In the genomic region with DNA sequence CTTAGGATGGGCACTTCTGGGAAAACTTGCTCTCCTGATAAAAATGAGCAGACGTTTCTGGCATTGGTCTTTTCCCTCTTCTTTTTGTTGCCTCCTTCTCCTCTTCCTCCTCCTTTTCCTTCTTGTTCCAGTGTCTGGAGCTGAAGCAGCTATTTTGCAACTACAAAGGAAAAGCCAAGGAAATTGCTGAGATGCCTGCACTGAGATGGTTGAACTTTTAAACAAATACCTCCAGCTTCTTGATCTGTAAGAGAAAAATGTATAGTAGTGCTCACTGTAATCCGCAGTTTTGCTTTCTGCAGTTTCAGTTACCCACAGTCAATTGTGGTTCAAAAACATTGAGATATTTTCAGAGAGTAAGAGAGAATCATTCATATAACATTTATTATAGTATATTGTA, we compare ENCODE assay signal across 25 cellular contexts. TPM values are rescaled to one million over a fixed set of nuclear protein-coding genes. Genes with fewer than 3 reads are reported as not detected.
A peak's percentile ranks its signal among the peaks of the same experiment; 100 is the strongest.
DNase-seq lines count a peak whose midpoint lies in the region; ATAC-seq, FAIRE-seq and TF ChIP-seq lines count a peak whose summit lies in the region.
"Had no signal": no experiment of that assay in that cellular context is flagged by ENCODE, and none has a peak within 500 bp of the region (broad histone marks: within the 10 kb centered on the region; RNA-seq: fewer than 3 reads in every experiment).

No MANE protein-coding gene starts in this region.

- 0 out of 2 replicates have a peak overlapping the region, but pooled peaks have one; percentile 0 for H2AFZ ChIP-seq in K562 (ENCODE audit: low read depth, low read length)
- no peak overlapping the region for H2AFZ ChIP-seq in trophoblast cell (ENCODE audit: insufficient read depth, low read length, poor library complexity)

- no peak overlapping the region for H3K18ac ChIP-seq in trophoblast cell (ENCODE audit: low read length)

- H3K4me3 Mint-ChIP-seq in Caco-2 (ENCODE audit: unreplicated experiment), result no peak overlapping the region
- H3K4me3 Mint-ChIP-seq in activated naive CD4-positive, alpha-beta T cell treated with anti-CD3 and anti-CD28 coated beads for 36 hours, result no peak overlapping the region
- H3K4me3 Mint-ChIP-seq: CD8-positive, alpha-beta T cell; GM23338 had no signal

- H3K79me2 ChIP-seq in K562 (ENCODE audit: control insufficient read depth, insufficient read depth, low read length) (no peaks in the 10 kb centered on the region), trophoblast cell (ENCODE audit: control insufficient read depth, insufficient read depth, low read length, poor library complexity) (no peaks in the 10 kb centered on the region)

- ATAC-seq in K562 (no peak), GM18517 (IDR thresholded peaks at IDR 0.05; ENCODE audit: unreplicated experiment) (no peak), GM19023 (IDR thresholded peaks at IDR 0.05; ENCODE audit: unreplicated experiment) (no peak)
- ATAC-seq: CD8-positive, alpha-beta T cell; GM23338; Right ventricle myocardium inferior had no signal

- no peak for FAIRE-seq in K562 (lab: Jason Lieb, UNC)
- FAIRE-seq: G401.6, GM12892, GM19239, HTR-8/SVneo had no signal

- no peak overlapping the region for H3K4me2 ChIP-seq in K562 (ENCODE audit: insufficient read depth, low read length)
- H3K4me2 ChIP-seq in trophoblast cell (ENCODE audit: low read length), result no peak overlapping the region
- H3K4me2 ChIP-seq: BLaER1 treated with 17β-estradiol and CSF1 and Interleukin-3, amounts not matched to agents 10 nM and 100 nM; GM23338 had no signal

- H3K4me1 Mint-ChIP-seq in Caco-2 (ENCODE audit: low read depth, unreplicated experiment), result peaks cover 16% of the 10 kb centered on the region
- H3K4me1 Mint-ChIP-seq in activated naive CD4-positive, alpha-beta T cell treated with anti-CD3 and anti-CD28 coated beads for 36 hours (ENCODE audit: low read depth), result no peaks in the 10 kb centered on the region

- H3K27me3 ChIP-seq in Caco-2 (replicated peaks; ENCODE audit: control insufficient read depth, insufficient read depth, low read length) (no peaks in the 10 kb centered on the region), K562 (ENCODE audit: control insufficient read depth in 2 of 2, insufficient read depth in 2 of 2, low read length in 2 of 2) (0 out of 5 replicates have a peak, but pooled peaks cover 0 to 3% of the 10 kb centered on the region in 2 experiments), trophoblast cell (ENCODE audit: insufficient read depth, low read length) (no peaks in the 10 kb centered on the region)
- H3K27me3 ChIP-seq: BLaER1 treated with 17β-estradiol and CSF1 and Interleukin-3, amounts not matched to agents 10 nM and 100 nM; SJSA1 had no signal

- POLR2A ChIA-PET in Caco-2 (lab: Charles Lee), result no interaction called here
- POLR2A ChIA-PET in K562 (lab: Yijun Ruan, JAX), result interaction anchor here (1.0 to 1.3 kb wide), 2 partner anchors 9 to 18 kb away, joined by 3 read pairs; no protein-coding TSS in a partner anchor

- no peak overlapping the region for H2BK12ac ChIP-seq in trophoblast cell (ENCODE audit: low read length)

- WGBS in K562 (ENCODE audit: insufficient coverage, low coverage, missing lambda C conversion rate), result 35% methylated on average over 2 of the region's 2 CpGs
- WGBS in trophoblast cell (ENCODE audit: extremely low coverage, insufficient coverage, insufficient read length), result no CpG with 5 or more reads among the region's 2 CpGs

- H4K91ac ChIP-seq in trophoblast cell (ENCODE audit: low read depth, low read length), result no peak overlapping the region

- DNase-seq in Caco-2 (no peak), K562 (ENCODE audit: extremely low read depth in 1 of 4, low spot score in 3 of 4) (no peak), iris pigment epithelial cell (ENCODE audit: low read depth) (peak; percentile 40), trophoblast cell (peak; percentile 22 to 76)
- DNase-seq in activated naive CD4-positive, alpha-beta T cell treated with anti-CD3 and anti-CD28 coated beads for 36 hours, result no peak
- DNase-seq: Calu3; CD8-positive, alpha-beta T cell; DMS153; NCI-H1105 treated with DMSO at 0.1 percent for 48 hours; NCI-H1694; NCI-H2081; NCI-H2171 treated with DMSO at 0.1 percent for 48 hours; NCI-H524 treated with DMSO at 0.1 percent for 48 hours; OCI-M1 had no signal

- no peak overlapping the region for H2BK5ac ChIP-seq in trophoblast cell (ENCODE audit: low read depth, low read length, poor library complexity)

- no peak overlapping the region for H2AK5ac ChIP-seq in trophoblast cell (ENCODE audit: low read length)

- CTCF ChIA-PET in Caco-2 (lab: Charles Lee) (no interaction called here), K562 (lab: Yijun Ruan, JAX; ENCODE audit: low intra/inter-chr PET ratio) (no interaction called here)
- CTCF ChIA-PET in activated naive CD4-positive, alpha-beta T cell treated with anti-CD3 and anti-CD28 coated beads for 36 hours (lab: Charles Lee), result no interaction called here

- H3K9me3 ChIP-seq in Caco-2 (no peaks in the 10 kb centered on the region), K562 (replicated peaks; ENCODE audit: control insufficient read depth, insufficient read depth, low read depth, low read length) (no peaks in the 10 kb centered on the region), trophoblast cell (ENCODE audit: insufficient read depth, low read depth, low read length) (no peaks in the 10 kb centered on the region)
- H3K9me3 ChIP-seq: BLaER1 treated with 17β-estradiol and CSF1 and Interleukin-3, amounts not matched to agents 10 nM and 100 nM; HAP-1; SJSA1 had no signal

- H3K36me3 ChIP-seq in Caco-2 (ENCODE audit: control insufficient read depth, insufficient read depth, low read length) (no peaks in the 10 kb centered on the region), K562 (ENCODE audit: control insufficient read depth, insufficient read depth, low read length) (no peaks in the 10 kb centered on the region), trophoblast cell (ENCODE audit: control insufficient read depth in 1 of 2, insufficient read depth in 2 of 2, low read length in 2 of 2) (no peaks in the 10 kb centered on the region)
- H3K36me3 ChIP-seq: BLaER1 treated with 17β-estradiol and CSF1 and Interleukin-3, amounts not matched to agents 10 nM and 100 nM; HAP-1; SJSA1 had no signal

- no peak overlapping the region for H3K4me3 ChIP-seq in Caco-2 (ENCODE audit: low read depth, low read length)
- H3K4me3 ChIP-seq in K562, result no peak overlapping the region
- H3K4me3 ChIP-seq in trophoblast cell (ENCODE audit: low read depth, low read length), result no peak overlapping the region
- H3K4me3 ChIP-seq: BLaER1 treated with 17β-estradiol and CSF1 and Interleukin-3, amounts not matched to agents 10 nM and 100 nM; GM23338; HAP-1; SJSA1 had no signal

- TF ChIP-seq RAD21 in K562 (CRISPR knock-in tag; conservative IDR thresholded peaks at IDR 0.05 in 1 of 2, IDR thresholded peaks at IDR 0.05 in 1 of 2), result no peak

- H3K27me3 Mint-ChIP-seq in Caco-2 (ENCODE audit: insufficient read depth, unreplicated experiment), result no peaks in the 10 kb centered on the region
- H3K27me3 Mint-ChIP-seq in activated naive CD4-positive, alpha-beta T cell treated with anti-CD3 and anti-CD28 coated beads for 36 hours (ENCODE audit: low read depth), result peaks cover 4% of the 10 kb centered on the region

- H3K36me3 Mint-ChIP-seq in Caco-2 (ENCODE audit: insufficient read depth, unreplicated experiment), result no peaks in the 10 kb centered on the region
- no peaks in the 10 kb centered on the region for H3K36me3 Mint-ChIP-seq in activated naive CD4-positive, alpha-beta T cell treated with anti-CD3 and anti-CD28 coated beads for 36 hours (ENCODE audit: low read depth)
- H3K36me3 Mint-ChIP-seq: CD8-positive, alpha-beta T cell had no signal

- no peak for TF ChIP-seq CTCF in Caco-2 (IDR thresholded peaks at IDR 0.05; ENCODE audit: insufficient read depth in 1 of 2, low read depth in 1 of 2, low read length in 1 of 2, severe bottlenecking in 1 of 2, unreplicated experiment in 1 of 2)
- TF ChIP-seq CTCF in K562 (IDR thresholded peaks at IDR 0.05 in 2 of 3, conservative IDR thresholded peaks at IDR 0.05 in 1 of 3; ENCODE audit: insufficient read depth in 2 of 3, low read depth in 1 of 3, low read length in 3 of 3), result no peak

- H3K27ac ChIP-seq in K562 (ENCODE audit: extremely low read depth, low read depth, low read length) (no peak overlapping the region), trophoblast cell (ENCODE audit: low read depth, low read length) (no peak overlapping the region)
- H3K27ac ChIP-seq: BLaER1 treated with 17β-estradiol and CSF1 and Interleukin-3, amounts not matched to agents 10 nM and 100 nM; SJSA1 had no signal

- H3K27ac Mint-ChIP-seq in Caco-2 (ENCODE audit: unreplicated experiment), result peak overlapping the region; percentile 4
- H3K27ac Mint-ChIP-seq in activated naive CD4-positive, alpha-beta T cell treated with anti-CD3 and anti-CD28 coated beads for 36 hours, result no peak overlapping the region
- H3K27ac Mint-ChIP-seq: CD8-positive, alpha-beta T cell; GM23338 had no signal

- H4K8ac ChIP-seq in trophoblast cell (ENCODE audit: low read depth, low read length), result no peak overlapping the region

- no peaks in the 10 kb centered on the region for H3K9me1 ChIP-seq in K562 (ENCODE audit: control insufficient read depth, insufficient read depth, low read length)

- no TSS peak for BruUV-seq in Caco-2 (replicated peaks; lab: Mats Ljungman, UMichigan)
- BruUV-seq in K562 (replicated peaks; lab: Mats Ljungman, UMichigan), result no TSS peak

- in situ Hi-C loops in K562 (cut with MboI), result no loop called here

- TF ChIP-seq EP300 in K562 (IDR thresholded peaks at IDR 0.05; ENCODE audit: low read length), result no peak

- H3K9me3 Mint-ChIP-seq in Caco-2 (ENCODE audit: unreplicated experiment), result no peaks in the 10 kb centered on the region
- H3K9me3 Mint-ChIP-seq in activated naive CD4-positive, alpha-beta T cell treated with anti-CD3 and anti-CD28 coated beads for 36 hours, result no peaks in the 10 kb centered on the region
- H3K9me3 Mint-ChIP-seq: CD8-positive, alpha-beta T cell; GM23338 had no signal

- H4K20me1 ChIP-seq in K562 (replicated peaks; ENCODE audit: control insufficient read depth, insufficient read depth, low read length), result no peaks in the 10 kb centered on the region
- H4K20me1 ChIP-seq: BLaER1 treated with 17β-estradiol and CSF1 and Interleukin-3, amounts not matched to agents 10 nM and 100 nM had no signal

- H2BK120ac ChIP-seq in trophoblast cell (ENCODE audit: insufficient read depth, low read length, poor library complexity), result no peak overlapping the region

- intact Hi-C loops in Caco-2 (cut with micrococcal nuclease; ENCODE audit: unreplicated experiment), result no loop called here
- intact Hi-C loops in K562 (cut with micrococcal nuclease), result no loop called here
- intact Hi-C loops in activated naive CD4-positive, alpha-beta T cell treated with anti-CD3 and anti-CD28 coated beads for 36 hours (cut with micrococcal nuclease), result no loop called here

- no peak overlapping the region for H3K9ac ChIP-seq in K562 (ENCODE audit: insufficient read depth in 1 of 2, low read depth in 2 of 2, low read length in 2 of 2)
- H3K9ac ChIP-seq in trophoblast cell (ENCODE audit: low read length), result no peak overlapping the region
- H3K9ac ChIP-seq: BLaER1 treated with 17β-estradiol and CSF1 and Interleukin-3, amounts not matched to agents 10 nM and 100 nM had no signal

- H3K14ac ChIP-seq in trophoblast cell (ENCODE audit: low read length), result no peak overlapping the region

- no peak overlapping the region for H3K4ac ChIP-seq in trophoblast cell (ENCODE audit: low read depth, low read length)

- H3K4me1 ChIP-seq in Caco-2 (peaks cover 28% of the 10 kb centered on the region), K562 (replicated peaks in 1 of 2; ENCODE audit: control insufficient read depth in 2 of 2, insufficient read depth in 2 of 2, low read length in 2 of 2) (peaks cover 0 to 7% of the 10 kb centered on the region in 2 experiments; a peak in 1 of 5 replicates), trophoblast cell (ENCODE audit: control insufficient read depth in 1 of 2, insufficient read depth in 2 of 2, low read length in 2 of 2) (peaks cover 5 to 7% of the 10 kb centered on the region in 2 experiments)

- H3K23ac ChIP-seq in trophoblast cell (ENCODE audit: low read length), result no peak overlapping the region

- no peak for TF ChIP-seq POLR2A in K562 (conservative IDR thresholded peaks at IDR 0.05)

- H3K79me1 ChIP-seq in trophoblast cell (ENCODE audit: low read length), result no peaks in the 10 kb centered on the region

- H4K12ac ChIP-seq in trophoblast cell (ENCODE audit: low read depth, low read length), result no peak overlapping the region

RNA-seq across cellular contexts. Expression of a gene that starts 7.5 kb away (rescaled TPM):
- total RNA-seq in Caco-2 (2022) (274 and 276 TPM in 2 replicates), K562 (2014; rRNA removed) (197 and 206 TPM in 2 replicates), K562 (2014; rRNA removed; fragmentation: Illumina TruSeq; extraction: Trizol) (158 and 173 TPM in 2 replicates), K562 (2015; rRNA removed; fragmentation: Illumina TruSeq; extraction: Trizol) (211 and 215 TPM in 2 replicates), K562 (2021) (307 and 314 TPM in 2 replicates)
- total RNA-seq in K562 (2011; cell fraction: chromatin; rRNA removed; ENCODE audit: low replicate concordance), result 728 and 962 TPM in 2 replicates
- 223 and 275 TPM in 2 replicates for total RNA-seq in K562 (2011; cell fraction: nucleolus; rRNA removed)
- 410 and 447 TPM in 2 replicates for total RNA-seq in K562 (2011; cell fraction: nucleoplasm; rRNA removed)
- polyA plus RNA-seq in K562 (2011; rRNA removed) (164 and 203 TPM in 2 replicates), K562 (2014; fragmentation: Illumina TruSeq; extraction: Trizol) (191 and 200 TPM in 2 replicates), K562 (2014; fragmentation: Nextera tagmentation; extraction: Ambion mirVana) (10 to 100 TPM; 46.5 to 87.6 TPM), K562 (2014; rRNA removed) (143 and 157 TPM in 2 replicates)
- 159 and 180 TPM in 2 replicates for polyA plus RNA-seq in K562 (2011; cell fraction: cytosol; rRNA removed)
- polyA plus RNA-seq in K562 (2011; cell fraction: nucleus; rRNA removed), result 130 and 146 TPM in 2 replicates
- polyA plus RNA-seq in K562 (2012), result 220 and 458 TPM in 2 replicates
- 438 and 467 TPM in 2 replicates for polyA minus RNA-seq in K562 (2011; rRNA and poly(A)+ RNA removed)
- polyA minus RNA-seq in K562 (2011; cell fraction: cytosol; rRNA and poly(A)+ RNA removed), result 214 and 244 TPM in 2 replicates
- 190 and 337 TPM in 2 replicates for polyA minus RNA-seq in K562 (2011; cell fraction: nucleus; rRNA and poly(A)+ RNA removed)
- 183 TPM in 2 replicates for polyA plus RNA-seq in trophoblast cell (2013)
- 100 to 1,000 TPM; 184 to 211 TPM for total RNA-seq in activated naive CD4-positive, alpha-beta T cell treated with anti-CD3 and anti-CD28 coated beads for 36 hours

RNA-seq across cellular contexts. Expression of a gene that starts 26.5 kb away (rescaled TPM):
- not detected in 2 replicates for total RNA-seq in Caco-2 (2022)
- not detected in 2 replicates for total RNA-seq in K562 (2011; cell fraction: chromatin; rRNA removed; ENCODE audit: low replicate concordance)
- not detected in 2 replicates for total RNA-seq in K562 (2011; cell fraction: nucleolus; rRNA removed)
- total RNA-seq in K562 (2011; cell fraction: nucleoplasm; rRNA removed), result not detected in 2 replicates
- total RNA-seq in K562 (2014; rRNA removed), result not detected in 2 replicates
- total RNA-seq in K562 (2014; rRNA removed; fragmentation: Illumina TruSeq; extraction: Trizol), result not detected in 2 replicates
- total RNA-seq in K562 (2015; rRNA removed; fragmentation: Illumina TruSeq; extraction: Trizol), result not detected in 2 replicates
- total RNA-seq in K562 (2021), result not detected in 2 replicates
- polyA plus RNA-seq in K562 (2011; rRNA removed), result not detected in 2 replicates
- polyA plus RNA-seq in K562 (2011; cell fraction: cytosol; rRNA removed), result not detected in 2 replicates
- polyA plus RNA-seq in K562 (2011; cell fraction: nucleus; rRNA removed), result not detected in 2 replicates
- not detected in 2 replicates for polyA plus RNA-seq in K562 (2012)
- polyA plus RNA-seq in K562 (2014; fragmentation: Illumina TruSeq; extraction: Trizol), result not detected in 2 replicates
- not detected for polyA plus RNA-seq in K562 (2014; fragmentation: Nextera tagmentation; extraction: Ambion mirVana)
- polyA plus RNA-seq in K562 (2014; rRNA removed), result not detected in 2 replicates
- not detected in 2 replicates for polyA minus RNA-seq in K562 (2011; rRNA and poly(A)+ RNA removed)
- polyA minus RNA-seq in K562 (2011; cell fraction: cytosol; rRNA and poly(A)+ RNA removed), result not detected in 2 replicates
- not detected in 2 replicates for polyA minus RNA-seq in K562 (2011; cell fraction: nucleus; rRNA and poly(A)+ RNA removed)
- 0.03 TPM in 1 of 2 replicates, not detected in the other for polyA plus RNA-seq in trophoblast cell (2013)
- total RNA-seq in activated naive CD4-positive, alpha-beta T cell treated with anti-CD3 and anti-CD28 coated beads for 36 hours, result not detected
- total RNA-seq: Calu3; CD8-positive, alpha-beta T cell; GM23338; Right ventricle myocardium inferior; SJSA1 had no signal
- polyA plus RNA-seq: GM23338 had no signal

RNA-seq across cellular contexts. Expression of a gene that starts 50.9 kb away (rescaled TPM):
- total RNA-seq in Caco-2 (2022), result 1.6 and 2.2 TPM in 2 replicates
- total RNA-seq in K562 (2011; cell fraction: chromatin; rRNA removed; ENCODE audit: low replicate concordance), result 6.8 and 9.8 TPM in 2 replicates
- 9.3 and 9.5 TPM in 2 replicates for total RNA-seq in K562 (2011; cell fraction: nucleolus; rRNA removed)
- total RNA-seq in K562 (2011; cell fraction: nucleoplasm; rRNA removed), result 9.0 and 11.7 TPM in 2 replicates
- 0.69 and 2.0 TPM in 2 replicates for total RNA-seq in K562 (2014; rRNA removed)
- total RNA-seq in K562 (2014; rRNA removed; fragmentation: Illumina TruSeq; extraction: Trizol), result 2.0 and 3.0 TPM in 2 replicates
- total RNA-seq in K562 (2015; rRNA removed; fragmentation: Illumina TruSeq; extraction: Trizol), result 0.49 and 0.76 TPM in 2 replicates
- total RNA-seq in K562 (2021), result 0.40 and 0.55 TPM in 2 replicates
- 0.21 and 0.30 TPM in 2 replicates for polyA plus RNA-seq in K562 (2011; rRNA removed)
- 0.09 and 0.77 TPM in 2 replicates for polyA plus RNA-seq in K562 (2011; cell fraction: cytosol; rRNA removed)
- polyA plus RNA-seq in K562 (2011; cell fraction: nucleus; rRNA removed), result 0.95 and 1.2 TPM in 2 replicates
- polyA plus RNA-seq in K562 (2012), result 0.17 and 0.21 TPM in 2 replicates
- 1.1 and 1.7 TPM in 2 replicates for polyA plus RNA-seq in K562 (2014; fragmentation: Illumina TruSeq; extraction: Trizol)
- polyA plus RNA-seq in K562 (2014; fragmentation: Nextera tagmentation; extraction: Ambion mirVana), result not detected
- polyA plus RNA-seq in K562 (2014; rRNA removed), result 3.8 and 4.2 TPM in 2 replicates
- polyA minus RNA-seq in K562 (2011; rRNA and poly(A)+ RNA removed), result 1.3 and 1.8 TPM in 2 replicates
- not detected in 2 replicates for polyA minus RNA-seq in K562 (2011; cell fraction: cytosol; rRNA and poly(A)+ RNA removed)
- 2.6 and 3.2 TPM in 2 replicates for polyA minus RNA-seq in K562 (2011; cell fraction: nucleus; rRNA and poly(A)+ RNA removed)
- polyA plus RNA-seq in trophoblast cell (2013), result 1.7 and 1.9 TPM in 2 replicates
- 1 to 10 TPM in 1 of 2 experiments, under 1 TPM in 1; 0.26 to 1.0 TPM for total RNA-seq in activated naive CD4-positive, alpha-beta T cell treated with anti-CD3 and anti-CD28 coated beads for 36 hours
- total RNA-seq: Calu3 had no signal
- polyA plus RNA-seq: GM23338 had no signal

RNA-seq across cellular contexts. Expression of a gene that starts 56.3 kb away (rescaled TPM):
- total RNA-seq in Caco-2 (2022) (162 and 172 TPM in 2 replicates), K562 (2014; rRNA removed) (167 and 205 TPM in 2 replicates), K562 (2014; rRNA removed; fragmentation: Illumina TruSeq; extraction: Trizol) (91.8 and 96.3 TPM in 2 replicates), K562 (2015; rRNA removed; fragmentation: Illumina TruSeq; extraction: Trizol) (125 and 132 TPM in 2 replicates), K562 (2021) (163 and 169 TPM in 2 replicates)
- 28.4 and 82.6 TPM in 2 replicates for total RNA-seq in K562 (2011; cell fraction: chromatin; rRNA removed; ENCODE audit: low replicate concordance)
- 124 and 146 TPM in 2 replicates for total RNA-seq in K562 (2011; cell fraction: nucleolus; rRNA removed)
- total RNA-seq in K562 (2011; cell fraction: nucleoplasm; rRNA removed), result 90.9 and 91.9 TPM in 2 replicates
- polyA plus RNA-seq in K562 (2011; rRNA removed) (168 and 233 TPM in 2 replicates), K562 (2014; fragmentation: Illumina TruSeq; extraction: Trizol) (122 and 170 TPM in 2 replicates), K562 (2014; fragmentation: Nextera tagmentation; extraction: Ambion mirVana) (10 to 100 TPM in 1 of 2 experiments, 1 to 10 TPM in 1; 8.1 to 17.3 TPM), K562 (2014; rRNA removed) (244 and 290 TPM in 2 replicates)
- 350 and 694 TPM in 2 replicates for polyA plus RNA-seq in K562 (2011; cell fraction: cytosol; rRNA removed)
- 197 and 295 TPM in 2 replicates for polyA plus RNA-seq in K562 (2011; cell fraction: nucleus; rRNA removed)
- polyA plus RNA-seq in K562 (2012), result 144 and 197 TPM in 2 replicates
- polyA minus RNA-seq in K562 (2011; rRNA and poly(A)+ RNA removed), result 57.9 and 71.6 TPM in 2 replicates
- polyA minus RNA-seq in K562 (2011; cell fraction: cytosol; rRNA and poly(A)+ RNA removed), result 60.1 and 78.3 TPM in 2 replicates
- polyA minus RNA-seq in K562 (2011; cell fraction: nucleus; rRNA and poly(A)+ RNA removed), result 31.2 and 33.3 TPM in 2 replicates
- polyA plus RNA-seq in trophoblast cell (2013), result 131 and 139 TPM in 2 replicates
- total RNA-seq in activated naive CD4-positive, alpha-beta T cell treated with anti-CD3 and anti-CD28 coated beads for 36 hours, result 100 to 1,000 TPM; 109 to 115 TPM

RNA-seq across cellular contexts. Expression of a gene that starts 59.1 kb away (rescaled TPM):
- total RNA-seq in Caco-2 (2022) (23.0 and 26.6 TPM in 2 replicates), K562 (2014; rRNA removed) (16.5 and 19.0 TPM in 2 replicates), K562 (2014; rRNA removed; fragmentation: Illumina TruSeq; extraction: Trizol) (12.8 TPM in 2 replicates), K562 (2015; rRNA removed; fragmentation: Illumina TruSeq; extraction: Trizol) (14.1 and 15.4 TPM in 2 replicates), K562 (2021) (17.8 and 19.8 TPM in 2 replicates)
- total RNA-seq in K562 (2011; cell fraction: chromatin; rRNA removed; ENCODE audit: low replicate concordance), result 13.3 and 16.5 TPM in 2 replicates
- total RNA-seq in K562 (2011; cell fraction: nucleolus; rRNA removed), result 12.8 and 13.8 TPM in 2 replicates
- 11.1 and 11.5 TPM in 2 replicates for total RNA-seq in K562 (2011; cell fraction: nucleoplasm; rRNA removed)
- polyA plus RNA-seq in K562 (2011; rRNA removed) (5.6 and 9.0 TPM in 2 replicates), K562 (2014; fragmentation: Illumina TruSeq; extraction: Trizol) (10.9 and 12.3 TPM in 2 replicates), K562 (2014; fragmentation: Nextera tagmentation; extraction: Ambion mirVana) (1 to 10 TPM; 1.9 to 2.3 TPM), K562 (2014; rRNA removed) (8.4 and 9.0 TPM in 2 replicates)
- polyA plus RNA-seq in K562 (2011; cell fraction: cytosol; rRNA removed), result 5.6 and 6.9 TPM in 2 replicates
- polyA plus RNA-seq in K562 (2011; cell fraction: nucleus; rRNA removed), result 5.4 and 6.6 TPM in 2 replicates
- 11.5 and 11.7 TPM in 2 replicates for polyA plus RNA-seq in K562 (2012)
- polyA minus RNA-seq in K562 (2011; rRNA and poly(A)+ RNA removed), result 14.5 and 18.2 TPM in 2 replicates
- 7.6 and 9.6 TPM in 2 replicates for polyA minus RNA-seq in K562 (2011; cell fraction: cytosol; rRNA and poly(A)+ RNA removed)
- polyA minus RNA-seq in K562 (2011; cell fraction: nucleus; rRNA and poly(A)+ RNA removed), result 13.7 and 16.1 TPM in 2 replicates
- polyA plus RNA-seq in trophoblast cell (2013), result 9.0 TPM in 2 replicates
- 10 to 100 TPM; 11.0 to 12.0 TPM for total RNA-seq in activated naive CD4-positive, alpha-beta T cell treated with anti-CD3 and anti-CD28 coated beads for 36 hours

Comparison
In these comparisons a context has a peak if more than half of its experiments do, and no peak if none do; other contexts are left out.
1. DNase-seq: peak in iris pigment epithelial cell (single experiment) and trophoblast cell (2 of 2); none in Caco-2 (0 of 2), K562 (0 of 4) and activated naive CD4-positive, alpha-beta T cell treated with anti-CD3 and anti-CD28 coated beads for 36 hours (single experiment).